In genomic region chr2:11492720-11493119, GRCh38 we compare ENCODE assay signal across 20 cellular contexts. TPM values are rescaled to one million over a fixed set of nuclear protein-coding genes. Genes with fewer than 3 reads are reported as not detected.
DNase-seq lines count a peak whose midpoint lies in the region; ATAC-seq and TF ChIP-seq lines count a peak whose summit lies in the region.
"Had no signal": no experiment of that assay in that cellular context is flagged by ENCODE, and none has a peak within 500 bp of the region (broad histone marks: within the 10 kb centered on the region; RNA-seq: fewer than 3 reads in every experiment).

No MANE protein-coding gene starts in this region.

- H3K36me3 ChIP-seq in BE2C (no peaks in the 10 kb centered on the region), esophagus muscularis mucosa (no peaks in the 10 kb centered on the region)

- DNase-seq in BE2C (peak; percentile 45), NCI-H69 (lab: John Stamatoyannopoulos, UW) (peak; percentile 40), esophagus muscularis mucosa (ENCODE audit: extremely low spot score) (peak; percentile 83), neural crest cell (ENCODE audit: low read depth, low spot score) (no peak), GM10248 (ENCODE audit: extremely low spot score) (no peak), NCI-H2107 treated with DMSO at 0.1 percent for 48 hours (lab: John Stamatoyannopoulos, UW; ENCODE audit: unreplicated experiment) (no peak)
- DNase-seq in activated CD4-positive, alpha-beta memory T cell treated with anti-CD3 and anti-CD28 coated beads, Interleukin-2, amount 10 ng/mL, durations not matched to agents 7 days and 5 days, result no peak
- DNase-seq: CD8-positive, alpha-beta T cell; COR-L47; DMS153; DMS79 treated with DMSO at 0.1 percent for 48 hours; EL; GDM1; H7 had no signal

- peaks cover 25% of the 10 kb centered on the region for H3K36me3 Mint-ChIP-seq in neural crest cell (ENCODE audit: low read depth)
- H3K36me3 Mint-ChIP-seq in activated CD4-positive, alpha-beta memory T cell treated with anti-CD3 and anti-CD28 coated beads, Interleukin-2, amount 10 ng/mL, durations not matched to agents 7 days and 5 days (ENCODE audit: low read depth), result no peaks in the 10 kb centered on the region
- H3K36me3 Mint-ChIP-seq: CD14-positive monocyte; CD8-positive, alpha-beta T cell had no signal

- H3K27me3 Mint-ChIP-seq in neural crest cell (ENCODE audit: low read depth), result no peaks in the 10 kb centered on the region
- peaks cover 10% of the 10 kb centered on the region for H3K27me3 Mint-ChIP-seq in activated CD4-positive, alpha-beta memory T cell treated with anti-CD3 and anti-CD28 coated beads, Interleukin-2, amount 10 ng/mL, durations not matched to agents 7 days and 5 days

- H3K4me1 ChIP-seq in BE2C (peaks cover 17% of the 10 kb centered on the region), esophagus muscularis mucosa (peaks cover 0 to 18% (median 9%) of the 10 kb centered on the region in 4 donors)

- CTCF ChIA-PET in GM10248 (lab: Yijun Ruan, JAX), result interaction anchor here (2.6 kb wide), 1 partner anchor 15 kb away, joined by 8 read pairs; no protein-coding TSS in a partner anchor
- CTCF ChIA-PET in activated CD4-positive, alpha-beta memory T cell treated with anti-CD3 and anti-CD28 coated beads, Interleukin-2, amount 10 ng/mL, durations not matched to agents 7 days and 5 days (lab: Charles Lee), result no interaction called here

- 83% methylated on average over 1 of the region's 1 CpG for WGBS in esophagus muscularis mucosa

- H3K4me3 Mint-ChIP-seq in neural crest cell, result peak overlapping the region; percentile 44
- no peak overlapping the region for H3K4me3 Mint-ChIP-seq in activated CD4-positive, alpha-beta memory T cell treated with anti-CD3 and anti-CD28 coated beads, Interleukin-2, amount 10 ng/mL, durations not matched to agents 7 days and 5 days
- H3K4me3 Mint-ChIP-seq: CD14-positive monocyte; CD8-positive, alpha-beta T cell; GM23338; IgD-negative memory B cell had no signal

- H3K9me3 ChIP-seq in BE2C (no peaks in the 10 kb centered on the region; the same call in 1 of the 2 replicates), esophagus muscularis mucosa (no peaks in the 10 kb centered on the region)

- intact Hi-C loops in esophagus muscularis mucosa (cut with DNase I), result no loop called here

- ATAC-seq in GM19328 (IDR thresholded peaks at IDR 0.05; ENCODE audit: unreplicated experiment), result no peak
- ATAC-seq: CD8-positive, alpha-beta T cell; GM23338 had no signal

- H3K27me3 ChIP-seq in BE2C, result no peaks in the 10 kb centered on the region
- peaks cover 0 to 23% (median 0%) of the 10 kb centered on the region in 4 donors for H3K27me3 ChIP-seq in esophagus muscularis mucosa

- H3K9me3 Mint-ChIP-seq in neural crest cell, result peaks cover 7% of the 10 kb centered on the region
- no peaks in the 10 kb centered on the region for H3K9me3 Mint-ChIP-seq in activated CD4-positive, alpha-beta memory T cell treated with anti-CD3 and anti-CD28 coated beads, Interleukin-2, amount 10 ng/mL, durations not matched to agents 7 days and 5 days
- H3K9me3 Mint-ChIP-seq: CD8-positive, alpha-beta T cell; IgD-negative memory B cell had no signal

- POLR2A ChIA-PET in GM10248 (lab: Yijun Ruan, JAX), result no interaction called here
- POLR2A ChIA-PET in activated CD4-positive, alpha-beta memory T cell treated with anti-CD3 and anti-CD28 coated beads, Interleukin-2, amount 10 ng/mL, durations not matched to agents 7 days and 5 days (lab: Charles Lee), result no interaction called here

- no peak for TF ChIP-seq POLR2A in esophagus muscularis mucosa (IDR thresholded peaks at IDR 0.05; ENCODE audit: low read depth)

- H3K27ac ChIP-seq in esophagus muscularis mucosa (replicated peaks in 1 of 4), result no peak overlapping the region

- no peak for TF ChIP-seq CTCF in BE2C (IDR thresholded peaks at IDR 0.05; ENCODE audit: low read depth, low read length)
- TF ChIP-seq CTCF in esophagus muscularis mucosa (IDR thresholded peaks at IDR 0.05), result no peak
- no peak for TF ChIP-seq CTCF in neural crest cell (conservative IDR thresholded peaks at IDR 0.05)
- TF ChIP-seq CTCF in GM10248 (IDR thresholded peaks at IDR 0.05; ENCODE audit: control extremely low read depth, extremely low read depth, low read depth, missing control alignments), result no peak

- no peak overlapping the region for H3K27ac Mint-ChIP-seq in neural crest cell (ENCODE audit: unreplicated experiment)
- H3K27ac Mint-ChIP-seq in activated CD4-positive, alpha-beta memory T cell treated with anti-CD3 and anti-CD28 coated beads, Interleukin-2, amount 10 ng/mL, durations not matched to agents 7 days and 5 days, result no peak overlapping the region
- H3K27ac Mint-ChIP-seq: CD14-positive monocyte; CD8-positive, alpha-beta T cell; GM23338; IgD-negative memory B cell had no signal

- H3K4me3 ChIP-seq in BE2C (ENCODE audit: low read depth, low read length) (no peak overlapping the region), esophagus muscularis mucosa (no peak overlapping the region)
- H3K4me3 ChIP-seq: GM23338 had no signal

- H3K4me1 Mint-ChIP-seq in neural crest cell, result peaks cover 80% of the 10 kb centered on the region
- H3K4me1 Mint-ChIP-seq in activated CD4-positive, alpha-beta memory T cell treated with anti-CD3 and anti-CD28 coated beads, Interleukin-2, amount 10 ng/mL, durations not matched to agents 7 days and 5 days, result no peaks in the 10 kb centered on the region
- H3K4me1 Mint-ChIP-seq: CD14-positive monocyte, IgD-negative memory B cell had no signal

- no peak for TF ChIP-seq EP300 in esophagus muscularis mucosa (IDR thresholded peaks at IDR 0.05)

RNA-seq across cellular contexts. Expression of gene E2F6, which starts 26.8 kb away (rescaled TPM):
- 36.3 TPM for polyA plus RNA-seq in BE2C (2012; ENCODE audit: insufficient read depth, insufficient read length, low read depth)
- 10 to 100 TPM; 10.9 to 18.0 (median 17.0) TPM for total RNA-seq in esophagus muscularis mucosa
- 28.5 and 28.9 TPM in 2 replicates for total RNA-seq in neural crest cell
- 1 to 10 TPM; 5.9 to 6.6 TPM for total RNA-seq in activated CD4-positive, alpha-beta memory T cell treated with anti-CD3 and anti-CD28 coated beads, Interleukin-2, amount 10 ng/mL, durations not matched to agents 7 days and 5 days

RNA-seq across cellular contexts. Expression of gene GREB1, which starts 41.1 kb away (rescaled TPM):
- polyA plus RNA-seq in BE2C (2012; ENCODE audit: insufficient read depth, insufficient read length, low read depth), result 22.5 TPM
- total RNA-seq in esophagus muscularis mucosa, result 10 to 100 TPM in 1 of 4 donors, 1 to 10 TPM in 3; 3.7 to 11.0 (median 7.7) TPM
- total RNA-seq in neural crest cell, result 132 and 143 TPM in 2 replicates
- total RNA-seq in activated CD4-positive, alpha-beta memory T cell treated with anti-CD3 and anti-CD28 coated beads, Interleukin-2, amount 10 ng/mL, durations not matched to agents 7 days and 5 days, result under 1 TPM; 0.13 to 0.33 TPM
- total RNA-seq: HT-29 had no signal
- polyA plus RNA-seq: BJ, CD14-positive monocyte, IgD-negative memory B cell had no signal

Comparison
In these comparisons a context has a peak if more than half of its experiments do, and no peak if none do; other contexts are left out.
1. DNase-seq: peak in BE2C (single experiment), NCI-H69 (single experiment) and esophagus muscularis mucosa (single experiment); none in neural crest cell (single experiment), GM10248 (single experiment), activated CD4-positive, alpha-beta memory T cell treated with anti-CD3 and anti-CD28 coated beads, Interleukin-2, amount 10 ng/mL, durations not matched to agents 7 days and 5 days (single experiment) and NCI-H2107 treated with DMSO at 0.1 percent for 48 hours (single experiment).
2. RNA of gene GREB1, which starts 41.1 kb away (total RNA-seq): 132 to 143 TPM in neural crest cell; 3.7 to 11.0 TPM in esophagus muscularis mucosa and 0.13 to 0.33 TPM in activated CD4-positive, alpha-beta memory T cell treated with anti-CD3 and anti-CD28 coated beads, Interleukin-2, amount 10 ng/mL, durations not matched to agents 7 days and 5 days; every median in the first group is over 10 times any median in the second.